10 cellular contexts compared by ENCODE assay signal in genomic region chr12:68446896-68447806, GRCh38.
A peak's percentile ranks its signal among the peaks of the same experiment; 100 is the strongest.
DNase-seq lines count a peak whose midpoint lies in the region; ATAC-seq lines count a peak whose summit lies in the region.
"Had no signal": no experiment of that assay in that cellular context is flagged by ENCODE, and none has a peak within 500 bp of the region (broad histone marks: within the 10 kb centered on the region; RNA-seq: fewer than 3 reads in every experiment).

No MANE protein-coding gene starts in this region.

- H2AFZ ChIP-seq in trophoblast cell (ENCODE audit: insufficient read depth, low read length, poor library complexity), result no peak overlapping the region

- H4K12ac ChIP-seq in trophoblast cell (ENCODE audit: low read depth, low read length), result no peak overlapping the region

- no peak overlapping the region for H2BK5ac ChIP-seq in trophoblast cell (ENCODE audit: low read depth, low read length, poor library complexity)

- peaks cover 2% of the 10 kb centered on the region for H3K79me1 ChIP-seq in trophoblast cell (ENCODE audit: low read length)

- H2BK120ac ChIP-seq in trophoblast cell (ENCODE audit: insufficient read depth, low read length, poor library complexity), result no peak overlapping the region

- no peak overlapping the region for H4K8ac ChIP-seq in trophoblast cell (ENCODE audit: low read depth, low read length)

- no peak overlapping the region for H3K14ac ChIP-seq in trophoblast cell (ENCODE audit: low read length)

- H3K4me2 ChIP-seq in trophoblast cell (ENCODE audit: low read length), result no peak overlapping the region

- no peak overlapping the region for H2AK5ac ChIP-seq in trophoblast cell (ENCODE audit: low read length)

- H2BK12ac ChIP-seq in trophoblast cell (ENCODE audit: low read length), result no peak overlapping the region

- peaks cover 1% of the 10 kb centered on the region for H3K79me2 ChIP-seq in trophoblast cell (ENCODE audit: control insufficient read depth, insufficient read depth, low read length, poor library complexity)

- no peak overlapping the region for H3K23ac ChIP-seq in trophoblast cell (ENCODE audit: low read length)

- H3K9ac ChIP-seq in trophoblast cell (ENCODE audit: low read length), result no peak overlapping the region

- H3K36me3 ChIP-seq in ectodermal cell (ENCODE audit: control insufficient read depth, insufficient read depth, low read length) (no peaks in the 10 kb centered on the region), trophoblast cell (ENCODE audit: control insufficient read depth in 1 of 2, insufficient read depth in 2 of 2, low read length in 2 of 2) (no peaks in the 10 kb centered on the region)
- H3K36me3 ChIP-seq: tibial artery had no signal

- peak overlapping the region; percentile 74 for H3K27ac ChIP-seq in ectodermal cell (ENCODE audit: insufficient read depth, low read depth, low read length, poor library complexity, severe bottlenecking)
- peak overlapping the region; percentile 6 for H3K27ac ChIP-seq in trophoblast cell (ENCODE audit: low read depth, low read length)
- H3K27ac ChIP-seq: tibial artery had no signal

- H3K4me3 ChIP-seq in ectodermal cell (ENCODE audit: insufficient read depth, low read depth, low read length) (no peak overlapping the region), trophoblast cell (ENCODE audit: low read depth, low read length) (no peak overlapping the region)
- H3K4me3 ChIP-seq: tibial artery had no signal

- no peak for ATAC-seq in GM18873 (IDR thresholded peaks at IDR 0.05; ENCODE audit: low FRiP score, unreplicated experiment)
- no peak for ATAC-seq in HG03571 (IDR thresholded peaks at IDR 0.05; ENCODE audit: unreplicated experiment)

- H4K91ac ChIP-seq in trophoblast cell (ENCODE audit: low read depth, low read length), result no peak overlapping the region

- no peak overlapping the region for H3K18ac ChIP-seq in trophoblast cell (ENCODE audit: low read length)

- H3K4me1 ChIP-seq in ectodermal cell (ENCODE audit: control insufficient read depth, insufficient read depth, low read length) (peaks cover 10% of the 10 kb centered on the region), trophoblast cell (ENCODE audit: control insufficient read depth in 1 of 2, insufficient read depth in 2 of 2, low read length in 2 of 2) (peaks cover 2 to 4% of the 10 kb centered on the region in 2 experiments)

- H3K27me3 ChIP-seq in ectodermal cell (ENCODE audit: control insufficient read depth, insufficient read depth, low read length, poor library complexity, severe bottlenecking), result no peaks in the 10 kb centered on the region
- no peaks in the 10 kb centered on the region for H3K27me3 ChIP-seq in trophoblast cell (ENCODE audit: insufficient read depth, low read length)
- H3K27me3 ChIP-seq: tibial artery had no signal

- DNase-seq in SIG-M5 treated with dmso at 0.1 percent for 504 hours (lab: John Stamatoyannopoulos, UW; ENCODE audit: unreplicated experiment) (peak; percentile 67), SIG-M5 (lab: John Stamatoyannopoulos, UW) (no peak), NCI-H2081 treated with DMSO at 0.1 percent for 48 hours (lab: John Stamatoyannopoulos, UW) (peak; percentile 37), trophoblast cell (peak; percentile 42 to 85), CD1c-positive myeloid dendritic cell (ENCODE audit: extremely low spot score) (no peak)
- DNase-seq: effector memory CD4-positive, alpha-beta T cell; tibial artery had no signal

- WGBS in ectodermal cell, 2 experiments, result 2 to 3% methylated on average over 6 to 7 of the region's 7 CpGs
- no CpG with 5 or more reads among the region's 7 CpGs for WGBS in trophoblast cell (ENCODE audit: extremely low coverage, insufficient coverage, insufficient read length)

- no peak overlapping the region for H3K4ac ChIP-seq in trophoblast cell (ENCODE audit: low read depth, low read length)

- H3K9me3 ChIP-seq in ectodermal cell (ENCODE audit: control insufficient read depth, low read length) (peaks cover 7% of the 10 kb centered on the region), trophoblast cell (ENCODE audit: insufficient read depth, low read depth, low read length) (no peaks in the 10 kb centered on the region)

Comparison
In these comparisons a context has a peak if more than half of its experiments do, and no peak if none do; other contexts are left out.
1. DNase-seq: peak in SIG-M5 treated with dmso at 0.1 percent for 504 hours (single experiment), NCI-H2081 treated with DMSO at 0.1 percent for 48 hours (single experiment) and trophoblast cell (2 of 2); none in SIG-M5 (single experiment) and CD1c-positive myeloid dendritic cell (single experiment).